28 cellular contexts compared by ENCODE assay signal in genomic region chr19:53994811-53995210, GRCh38. TPM values are rescaled to one million over a fixed set of nuclear protein-coding genes. Genes with fewer than 3 reads are reported as not detected.
"Had no signal": no experiment of that assay in that cellular context is flagged by ENCODE, and none has a peak within 500 bp of the region (broad histone marks: within the 10 kb centered on the region; RNA-seq: fewer than 3 reads in every experiment).

No MANE protein-coding gene starts in this region.

- H3K4me1 ChIP-seq: prostate gland had no signal

- H3K4me3 Mint-ChIP-seq: activated naive CD8-positive, alpha-beta T cell treated with anti-CD3 and anti-CD28 coated beads for 36 hours; activated T-cell treated with anti-CD3 and anti-CD28 coated beads, Interleukin-2, amount 50 U/mL, for 4 hours; immature natural killer cell; mesothelial cell of epicardium had no signal

- H3K9me3 ChIP-seq: left lung, prostate gland, right atrium auricular region, upper lobe of left lung had no signal

- ATAC-seq: activated T-cell treated with anti-CD3 and anti-CD28 coated beads, Interleukin-2, amount 50 U/mL, for 4 hours; left lung; naive thymus-derived CD8-positive, alpha-beta T cell; stimulated activated naive CD8-positive, alpha-beta T cell treated with anti-CD3 and anti-CD28 coated beads, Interleukin-15, Interleukin-2, amounts not matched to agents 100 U/mL and 50 U/mL, for 24 hours had no signal

- H3K4me3 ChIP-seq: cardiac muscle cell, left lung, lung, neural progenitor cell, prostate gland, right atrium auricular region, upper lobe of left lung had no signal

- H2AFZ ChIP-seq: neural progenitor cell had no signal

- H3K9ac ChIP-seq: neural progenitor cell had no signal

- H3K36me3 Mint-ChIP-seq: activated naive CD8-positive, alpha-beta T cell treated with anti-CD3 and anti-CD28 coated beads for 36 hours; immature natural killer cell; mesothelial cell of epicardium; neural progenitor cell had no signal

- H3K9me3 Mint-ChIP-seq: activated naive CD8-positive, alpha-beta T cell treated with anti-CD3 and anti-CD28 coated beads for 36 hours; activated T-cell treated with anti-CD3 and anti-CD28 coated beads, Interleukin-2, amount 50 U/mL, for 4 hours; immature natural killer cell; mesothelial cell of epicardium; neural progenitor cell had no signal

- H3K27ac Mint-ChIP-seq: activated naive CD8-positive, alpha-beta T cell treated with anti-CD3 and anti-CD28 coated beads for 36 hours; immature natural killer cell; mesothelial cell of epicardium; naive thymus-derived CD8-positive, alpha-beta T cell had no signal

- H3K4me2 ChIP-seq: neural progenitor cell had no signal

- DNase-seq: activated CD4-positive, alpha-beta T cell treated with anti-CD3 and anti-CD28 coated beads for 1 hour; activated CD4-positive, alpha-beta T cell treated with anti-CD3 and anti-CD28 coated beads, Interleukin-2, amount 50 U/mL, for 4 hours; activated CD8-positive, alpha-beta memory T cell treated with anti-CD3 and anti-CD28 coated beads, Interleukin-2, amount 50 U/mL, for 48 hours; activated naive CD4-positive, alpha-beta T cell treated with Interleukin-2 at 50 U/mL for 16 hours; activated naive CD8-positive, alpha-beta T cell treated with anti-CD3 and anti-CD28 coated beads for 36 hours; activated T-cell treated with anti-CD3 and anti-CD28 coated beads, Interleukin-2, amount 50 U/mL, for 4 hours; amniotic stem cell; cortex of kidney; immature natural killer cell; kidney glomerular epithelial cell; left lung; naive thymus-derived CD8-positive, alpha-beta T cell; stimulated activated CD4-positive, alpha-beta T cell treated with anti-CD3 and anti-CD28 coated beads, Interleukin-4, amount 100 ng/mL, for 4 hours; stimulated activated naive CD8-positive, alpha-beta T cell treated with anti-CD3 and anti-CD28 coated beads, Interleukin-15, Interleukin-2, amounts not matched to agents 100 U/mL and 50 U/mL, for 24 hours; T-helper 1 cell; T-helper 9 cell; upper lobe of left lung had no signal

- H3K36me3 ChIP-seq: cardiac muscle cell, left lung, neural progenitor cell, prostate gland, right atrium auricular region, upper lobe of left lung had no signal

- H3K27ac ChIP-seq: cardiac muscle cell, left lung, neural progenitor cell, prostate gland, right atrium auricular region, upper lobe of left lung had no signal

- H3K27me3 ChIP-seq: cardiac muscle cell had no signal

RNA-seq across cellular contexts. Expression of gene CACNG6, which starts 3.4 kb away (rescaled TPM):
- total RNA-seq: activated CD8-positive, alpha-beta memory T cell treated with anti-CD3 and anti-CD28 coated beads for 36 hours; activated naive CD8-positive, alpha-beta T cell treated with anti-CD3 and anti-CD28 coated beads for 36 hours; activated T-cell treated with anti-CD3 and anti-CD28 coated beads, Interleukin-2, amount 50 U/mL, for 4 hours; cerebellum; naive thymus-derived CD8-positive, alpha-beta T cell; omental fat pad; subcutaneous adipose tissue had no signal
- polyA plus RNA-seq: immature natural killer cell; naive thymus-derived CD8-positive, alpha-beta T cell had no signal

RNA-seq across cellular contexts. Expression of gene CACNG8, which starts 32.1 kb away (rescaled TPM):
- total RNA-seq: activated CD8-positive, alpha-beta memory T cell treated with anti-CD3 and anti-CD28 coated beads for 36 hours; activated naive CD8-positive, alpha-beta T cell treated with anti-CD3 and anti-CD28 coated beads for 36 hours; activated T-cell treated with anti-CD3 and anti-CD28 coated beads, Interleukin-2, amount 50 U/mL, for 4 hours; epithelial cell of proximal tubule; naive thymus-derived CD8-positive, alpha-beta T cell; omental fat pad had no signal
- polyA plus RNA-seq: immature natural killer cell; naive thymus-derived CD8-positive, alpha-beta T cell had no signal
